In genomic region chr19:18496167-18496979, GRCh38 we compare ENCODE assay signal across 8 cellular contexts. TPM values are rescaled to one million over a fixed set of nuclear protein-coding genes. Genes with fewer than 3 reads are reported as not detected.
DNase-seq lines count a peak whose midpoint lies in the region; ATAC-seq and TF ChIP-seq lines count a peak whose summit lies in the region.

No MANE protein-coding gene starts in this region.

- no peak for TF ChIP-seq POLR2A in prostate gland (IDR thresholded peaks at IDR 0.05)

- H3K4me3 Mint-ChIP-seq in CD8-positive, alpha-beta T cell, result peak overlapping the region; percentile 62
- no peak overlapping the region for H3K4me3 Mint-ChIP-seq in activated B cell treated with CpG ODN at 0.5 μM for 24 hours

- H3K4me1 ChIP-seq in CD8-positive, alpha-beta T cell (ENCODE audit: insufficient read depth, low read length), result peaks cover 67% of the 10 kb centered on the region
- H3K4me1 ChIP-seq in psoas muscle, result peaks cover 94% of the 10 kb centered on the region
- H3K4me1 ChIP-seq in prostate gland (replicated peaks), result peaks cover 7% of the 10 kb centered on the region

- no peaks in the 10 kb centered on the region for H3K27me3 Mint-ChIP-seq in CD8-positive, alpha-beta T cell (ENCODE audit: low read depth)
- no peaks in the 10 kb centered on the region for H3K27me3 Mint-ChIP-seq in activated B cell treated with CpG ODN at 0.5 μM for 24 hours

- DNase-seq in CD8-positive, alpha-beta T cell, result peak; percentile 38 to 80 (median 63)
- DNase-seq in HT1080 (ENCODE audit: low read depth), result peak; percentile 80
- no peak for DNase-seq in activated B cell treated with CpG ODN at 0.5 μM for 24 hours
- peak; percentile 79 for DNase-seq in choroid plexus epithelial cell (ENCODE audit: low read depth)
- DNase-seq in psoas muscle, result no peak
- DNase-seq in prostate gland (ENCODE audit: low spot score), result no peak
- DNase-seq in NCI-H1930 (lab: John Stamatoyannopoulos, UW), result no peak

- intact Hi-C loops in CD8-positive, alpha-beta T cell (cut with DNase I, micrococcal nuclease), result loop anchor here (1.0 to 2.0 kb wide), 3 partner anchors 21 to 26 kb away; partner anchors contain the start of gene ELL (in 1 of the 2)
- intact Hi-C loops in activated B cell treated with CpG ODN at 0.5 μM for 24 hours (cut with micrococcal nuclease), result no loop called here
- intact Hi-C loops in psoas muscle (cut with DNase I), result no loop called here
- intact Hi-C loops in prostate gland (cut with DNase I), result no loop called here

- H3K36me3 ChIP-seq in CD8-positive, alpha-beta T cell (ENCODE audit: insufficient read depth, low read length), result no peaks in the 10 kb centered on the region
- H3K36me3 ChIP-seq in psoas muscle (ENCODE audit: insufficient read depth in 1 of 2, low read depth in 1 of 2), result no peaks in the 10 kb centered on the region
- no peaks in the 10 kb centered on the region for H3K36me3 ChIP-seq in prostate gland

- H3K36me3 Mint-ChIP-seq in CD8-positive, alpha-beta T cell, result peaks cover 2% of the 10 kb centered on the region
- H3K36me3 Mint-ChIP-seq in activated B cell treated with CpG ODN at 0.5 μM for 24 hours (ENCODE audit: low read depth), result peaks cover 5% of the 10 kb centered on the region

- peaks cover 80% of the 10 kb centered on the region for H3K4me1 Mint-ChIP-seq in CD8-positive, alpha-beta T cell (ENCODE audit: low read depth)
- peaks cover 71% of the 10 kb centered on the region for H3K4me1 Mint-ChIP-seq in activated B cell treated with CpG ODN at 0.5 μM for 24 hours

- H3K27me3 ChIP-seq in CD8-positive, alpha-beta T cell (ENCODE audit: insufficient read depth, low read length), result no peaks in the 10 kb centered on the region
- no peaks in the 10 kb centered on the region for H3K27me3 ChIP-seq in psoas muscle (ENCODE audit: insufficient read depth in 3 of 3, low read length in 2 of 3)
- no peaks in the 10 kb centered on the region for H3K27me3 ChIP-seq in prostate gland (replicated peaks; ENCODE audit: insufficient read depth)

- CTCF ChIA-PET in CD8-positive, alpha-beta T cell (lab: Charles Lee), result interaction anchor here (0.6 to 5.6 kb wide), 10 partner anchors 9 to 93 kb away, joined by 3 to 31 read pairs (median 4); partner anchors contain the start of gene ELL
- CTCF ChIA-PET in activated B cell treated with CpG ODN at 0.5 μM for 24 hours (lab: Charles Lee), result interaction anchor here (0.7 to 0.8 kb wide), 2 partner anchors 45 to 98 kb away, joined by 3 read pairs; no protein-coding TSS in a partner anchor

- TF ChIP-seq CTCF in CD8-positive, alpha-beta T cell (IDR thresholded peaks at IDR 0.05), result no peak
- no peak for TF ChIP-seq CTCF in activated B cell treated with CpG ODN at 0.5 μM for 24 hours (IDR thresholded peaks at IDR 0.05)
- TF ChIP-seq CTCF in choroid plexus epithelial cell (conservative IDR thresholded peaks at IDR 0.05; ENCODE audit: low read depth, low read length), result peak; percentile 11
- no peak for TF ChIP-seq CTCF in psoas muscle (IDR thresholded peaks at IDR 0.05)
- no peak for TF ChIP-seq CTCF in prostate gland (IDR thresholded peaks at IDR 0.05)

- ATAC-seq in CD8-positive, alpha-beta T cell, result peak; percentile 86
- peak; percentile 61 for ATAC-seq in activated B cell treated with CpG ODN at 0.5 μM for 24 hours (ENCODE audit: low read depth)
- ATAC-seq in psoas muscle, result peak; percentile 55 to 71 (median 66)
- ATAC-seq in GM21515 (IDR thresholded peaks at IDR 0.05; ENCODE audit: unreplicated experiment), result no peak

- no peaks in the 10 kb centered on the region for H3K9me3 ChIP-seq in CD8-positive, alpha-beta T cell (ENCODE audit: low read length)
- H3K9me3 ChIP-seq in psoas muscle (no peaks in the 10 kb centered on the region), prostate gland (no peaks in the 10 kb centered on the region)

- no peak overlapping the region for H3K4me3 ChIP-seq in CD8-positive, alpha-beta T cell (ENCODE audit: low read depth, low read length)
- no peak overlapping the region for H3K4me3 ChIP-seq in choroid plexus epithelial cell (ENCODE audit: low read depth, low read length)
- no peak overlapping the region for H3K4me3 ChIP-seq in psoas muscle
- no peak overlapping the region for H3K4me3 ChIP-seq in prostate gland

- H3K27ac Mint-ChIP-seq in CD8-positive, alpha-beta T cell, result peak overlapping the region; percentile 58
- H3K27ac Mint-ChIP-seq in activated B cell treated with CpG ODN at 0.5 μM for 24 hours, result no peak overlapping the region

- H3K27ac ChIP-seq in CD8-positive, alpha-beta T cell (ENCODE audit: low read depth, low read length), result peak overlapping the region; percentile 23
- H3K27ac ChIP-seq in psoas muscle (peak overlapping the region; percentile 70), prostate gland (no peak overlapping the region)

- no peaks in the 10 kb centered on the region for H3K9me3 Mint-ChIP-seq in CD8-positive, alpha-beta T cell
- no peaks in the 10 kb centered on the region for H3K9me3 Mint-ChIP-seq in activated B cell treated with CpG ODN at 0.5 μM for 24 hours

- POLR2A ChIA-PET in CD8-positive, alpha-beta T cell (lab: Charles Lee), result interaction anchor here (0.6 to 1.9 kb wide), 9 partner anchors 9 to 423 kb away, joined by 3 to 6 read pairs (median 3); partner anchors contain the start of genes COPE, DDX49 and REX1BD
- POLR2A ChIA-PET in activated B cell treated with CpG ODN at 0.5 μM for 24 hours (lab: Charles Lee), result interaction anchor here (0.6 to 1.0 kb wide), 4 partner anchors 11 to 316 kb away, joined by 3 to 5 read pairs (median 4); partner anchors contain the start of gene KXD1

- 68 to 77% (median 72%) methylated on average over 11 of the region's 11 CpGs for WGBS in psoas muscle, 3 donors
- WGBS in prostate gland, result 63% methylated on average over 11 of the region's 11 CpGs

RNA-seq across cellular contexts. Expression of gene ELL, which starts 25.5 kb away (rescaled TPM):
- total RNA-seq in CD8-positive, alpha-beta T cell, result 10 to 100 TPM; 73.4 to 75.2 TPM
- total RNA-seq in HT1080 (2014; rRNA removed; shearing (Covaris generic)), result 13.1 and 14.6 TPM in 2 replicates
- 11.2 and 14.0 TPM in 2 replicates for polyA plus RNA-seq in HT1080 (2015; cell fraction: cytosol; rRNA removed)
- 23.6 and 34.7 TPM in 2 replicates for polyA plus RNA-seq in HT1080 (2015; cell fraction: nucleus; rRNA removed)
- total RNA-seq in activated B cell treated with CpG ODN at 0.5 μM for 24 hours (29.0 and 32.6 TPM in 2 replicates), psoas muscle (10 to 100 TPM; 17.5 to 40.2 (median 24.9) TPM), prostate gland (10 to 100 TPM; 10.7 to 44.4 TPM)
- 10 to 100 TPM in 1 of 3 donors, 1 to 10 TPM in 2; 7.5 to 12.3 (median 9.2) TPM for polyA plus RNA-seq in psoas muscle

RNA-seq across cellular contexts. Expression of gene FKBP8, which starts 47.0 kb away (rescaled TPM):
- 100 to 1,000 TPM; 155 to 158 TPM for total RNA-seq in CD8-positive, alpha-beta T cell
- 124 and 135 TPM in 2 replicates for total RNA-seq in HT1080 (2014; rRNA removed; shearing (Covaris generic))
- 196 and 240 TPM in 2 replicates for polyA plus RNA-seq in HT1080 (2015; cell fraction: cytosol; rRNA removed)
- polyA plus RNA-seq in HT1080 (2015; cell fraction: nucleus; rRNA removed), result 113 and 124 TPM in 2 replicates
- total RNA-seq in activated B cell treated with CpG ODN at 0.5 μM for 24 hours (133 and 140 TPM in 2 replicates), psoas muscle (100 to 1,000 TPM in 2 of 4 donors, 10 to 100 TPM in 2; 94.4 to 137 (median 113) TPM), prostate gland (100 to 1,000 TPM; 326 to 536 TPM)
- 100 to 1,000 TPM in 2 of 3 donors, 10 to 100 TPM in 1; 92.8 to 143 (median 138) TPM for polyA plus RNA-seq in psoas muscle

RNA-seq across cellular contexts. Expression of gene ISYNA1, which starts 58.4 kb away (rescaled TPM):
- 10 to 100 TPM; 54.5 to 54.7 TPM for total RNA-seq in CD8-positive, alpha-beta T cell
- total RNA-seq in HT1080 (2014; rRNA removed; shearing (Covaris generic)), result 1.3 and 2.1 TPM in 2 replicates
- polyA plus RNA-seq in HT1080 (2015; cell fraction: cytosol; rRNA removed), result 1.5 and 1.7 TPM in 2 replicates
- polyA plus RNA-seq in HT1080 (2015; cell fraction: nucleus; rRNA removed), result 14.5 and 18.5 TPM in 2 replicates
- 5.1 and 6.3 TPM in 2 replicates for total RNA-seq in activated B cell treated with CpG ODN at 0.5 μM for 24 hours
- total RNA-seq in psoas muscle, result 10 to 100 TPM in 3 of 4 donors, 1 to 10 TPM in 1; 9.8 to 17.0 (median 10.9) TPM
- 1 to 10 TPM; 6.3 to 8.6 (median 8.0) TPM for polyA plus RNA-seq in psoas muscle
- 100 to 1,000 TPM in 1 of 2 donors, 10 to 100 TPM in 1; 71.6 to 690 TPM for total RNA-seq in prostate gland

Comparison
In these comparisons a context has a peak if more than half of its experiments do, and no peak if none do; other contexts are left out.
1. DNase-seq: peak in CD8-positive, alpha-beta T cell (7 of 7), HT1080 (single experiment) and choroid plexus epithelial cell (single experiment); none in activated B cell treated with CpG ODN at 0.5 μM for 24 hours (single experiment), psoas muscle (0 of 2), prostate gland (single experiment) and NCI-H1930 (0 of 2).
2. H3K27ac ChIP-seq: peak in CD8-positive, alpha-beta T cell (single experiment) and psoas muscle (single experiment); none in prostate gland (0 of 2).
3. intact Hi-C loops: an anchor here in CD8-positive, alpha-beta T cell (1.0 to 2.0 kb wide); none called in activated B cell treated with CpG ODN at 0.5 μM for 24 hours, psoas muscle and prostate gland.